ENCODE assay signal across 11 cellular contexts in the genomic region with DNA sequence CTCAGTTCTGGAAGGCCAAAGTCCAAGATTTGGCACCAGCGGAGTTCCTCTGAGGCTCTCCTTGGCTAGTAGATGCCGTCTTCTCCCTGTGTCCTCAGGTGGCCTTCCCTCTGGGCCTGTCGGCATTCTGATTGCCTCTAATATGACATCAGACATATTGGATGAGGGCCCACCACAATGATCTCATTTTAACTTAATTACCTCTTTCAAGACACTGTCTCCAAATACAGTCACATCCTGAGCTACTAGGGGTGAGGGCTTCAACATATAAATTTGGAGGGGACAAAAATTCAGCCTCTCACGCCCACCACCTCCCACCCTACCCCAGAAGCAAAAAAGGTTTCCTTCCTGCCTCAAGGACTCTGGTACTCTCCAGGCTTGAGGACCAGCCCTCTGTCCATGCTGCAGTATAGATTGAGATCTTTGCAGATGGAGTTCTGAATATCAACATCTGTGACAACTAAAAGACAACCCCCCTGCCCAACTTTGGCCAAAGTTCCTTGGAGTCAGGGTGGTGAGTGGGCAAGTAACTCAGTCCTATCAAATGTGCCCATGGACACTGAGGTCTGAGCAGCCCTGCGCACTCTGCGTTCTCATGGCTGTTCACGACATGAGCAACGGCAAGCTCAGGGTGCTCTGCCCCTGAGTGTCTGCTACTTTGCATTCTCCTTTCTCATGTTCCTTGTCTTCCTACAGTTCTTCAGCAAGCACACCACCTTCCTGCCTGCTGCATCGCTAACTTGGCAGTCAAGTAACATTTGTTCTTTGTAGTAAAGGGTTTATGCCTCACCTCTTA. TPM values are rescaled to one million over a fixed set of nuclear protein-coding genes. Genes with fewer than 3 reads are reported as not detected.
A peak's percentile ranks its signal among the peaks of the same experiment; 100 is the strongest.
DNase-seq lines count a peak whose midpoint lies in the region; ATAC-seq and TF ChIP-seq lines count a peak whose summit lies in the region.
"Had no signal": no experiment of that assay in that cellular context is flagged by ENCODE, and none has a peak within 500 bp of the region (broad histone marks: within the 10 kb centered on the region; RNA-seq: fewer than 3 reads in every experiment).

No MANE protein-coding gene starts in this region.

- WGBS in adipose tissue, 3 donors = 54 to 73% (median 64%) methylated on average over 9 of the region's 9 CpGs
- WGBS in spleen, 5 donors = 72 to 86% (median 74%) methylated on average over 9 of the region's 9 CpGs

- H3K4me1 Mint-ChIP-seq in activated T-cell treated with anti-CD3 and anti-CD28 coated beads, Interleukin-2, amount 50 U/mL, for 24 hours (ENCODE audit: low read depth) = peaks cover 7% of the 10 kb centered on the region
- H3K4me1 Mint-ChIP-seq in stimulated activated naive CD8-positive, alpha-beta T cell treated with anti-CD3 and anti-CD28 coated beads, Interleukin-15, amount 100 ng/mL, for 72 hours = peaks cover 23% of the 10 kb centered on the region

- peak overlapping the region; percentile 1 for H3K27ac ChIP-seq in adipose tissue (ENCODE audit: low read depth, low read length)
- H3K27ac ChIP-seq in spleen = peak overlapping the region in 7 of 8 donors; percentile 63 to 80 (median 79)

- no peaks in the 10 kb centered on the region for H3K9me3 ChIP-seq in spleen

- H3K27me3 Mint-ChIP-seq in activated T-cell treated with anti-CD3 and anti-CD28 coated beads, Interleukin-2, amount 50 U/mL, for 24 hours = peaks cover 11% of the 10 kb centered on the region
- H3K27me3 Mint-ChIP-seq in stimulated activated naive CD8-positive, alpha-beta T cell treated with anti-CD3 and anti-CD28 coated beads, Interleukin-15, amount 100 ng/mL, for 72 hours = peaks cover 11% of the 10 kb centered on the region

- peaks cover 0 to 10% (median 0%) of the 10 kb centered on the region in 6 donors for H3K36me3 ChIP-seq in spleen

- DNase-seq in EH (ENCODE audit: low read depth) (peak; percentile 5), kidney tubule cell (ENCODE audit: low spot score) (peak; percentile 52), spleen (no peak), NCI-H345 treated with DMSO at 0.1 percent for 48 hours (lab: John Stamatoyannopoulos, UW; ENCODE audit: unreplicated experiment) (no peak), hippocampal formation (lab: John Stamatoyannopoulos, UW) (no peak)
- no peak for DNase-seq in activated T-cell treated with anti-CD3 and anti-CD28 coated beads, Interleukin-2, amount 50 U/mL, for 24 hours
- no peak for DNase-seq in stimulated activated naive CD8-positive, alpha-beta T cell treated with anti-CD3 and anti-CD28 coated beads, Interleukin-15, amount 100 ng/mL, for 72 hours
- DNase-seq: activated gamma-delta T cell had no signal

- TF ChIP-seq POLR2A in spleen (IDR thresholded peaks at IDR 0.05) = no peak

- no peak for TF ChIP-seq CTCF in spleen (IDR thresholded peaks at IDR 0.05 in 8 of 11, conservative IDR thresholded peaks at IDR 0.05 in 3 of 11)

- no peaks in the 10 kb centered on the region for H3K9me3 Mint-ChIP-seq in activated T-cell treated with anti-CD3 and anti-CD28 coated beads, Interleukin-2, amount 50 U/mL, for 24 hours
- H3K9me3 Mint-ChIP-seq in stimulated activated naive CD8-positive, alpha-beta T cell treated with anti-CD3 and anti-CD28 coated beads, Interleukin-15, amount 100 ng/mL, for 72 hours = no peaks in the 10 kb centered on the region

- no peak for ATAC-seq in stimulated activated naive CD8-positive, alpha-beta T cell treated with anti-CD3 and anti-CD28 coated beads, Interleukin-15, amount 100 ng/mL, for 72 hours

- H3K4me3 Mint-ChIP-seq in activated T-cell treated with anti-CD3 and anti-CD28 coated beads, Interleukin-2, amount 50 U/mL, for 24 hours = no peak overlapping the region
- H3K4me3 Mint-ChIP-seq in stimulated activated naive CD8-positive, alpha-beta T cell treated with anti-CD3 and anti-CD28 coated beads, Interleukin-15, amount 100 ng/mL, for 72 hours = no peak overlapping the region

- H3K4me3 ChIP-seq in spleen = no peak overlapping the region
- H3K4me3 ChIP-seq: GM12878 had no signal

- H3K27ac Mint-ChIP-seq in activated T-cell treated with anti-CD3 and anti-CD28 coated beads, Interleukin-2, amount 50 U/mL, for 24 hours = no peak overlapping the region
- no peak overlapping the region for H3K27ac Mint-ChIP-seq in stimulated activated naive CD8-positive, alpha-beta T cell treated with anti-CD3 and anti-CD28 coated beads, Interleukin-15, amount 100 ng/mL, for 72 hours

- intact Hi-C loops in spleen (cut with DNase I; ENCODE audit: low total_unique reads) = loop anchor here (5.0 kb wide), 1 partner anchor 89 kb away; no protein-coding TSS in a partner anchor

- peaks cover 0 to 12% (median 0%) of the 10 kb centered on the region in 7 donors for H3K27me3 ChIP-seq in spleen (replicated peaks in 1 of 7)

- peaks cover 19 to 56% (median 39%) of the 10 kb centered on the region in 6 donors for H3K4me1 ChIP-seq in spleen

- H3K36me3 Mint-ChIP-seq in activated T-cell treated with anti-CD3 and anti-CD28 coated beads, Interleukin-2, amount 50 U/mL, for 24 hours (ENCODE audit: low read depth) = no peaks in the 10 kb centered on the region

RNA-seq across cellular contexts. Expression of gene TMEM176B, which starts 11.5 kb away (rescaled TPM):
- polyA plus RNA-seq in adipose tissue = 10 to 100 TPM in 2 of 3 donors, 1 to 10 TPM in 1; 9.1 to 56.5 (median 43.7) TPM
- total RNA-seq in spleen = 100 to 1,000 TPM in 3 of 7 donors, 10 to 100 TPM in 4; 56.1 to 107 (median 75.5) TPM
- polyA plus RNA-seq in spleen = 100 to 1,000 TPM in 1 of 3 donors, 10 to 100 TPM in 2; 70.0 to 101 (median 88.9) TPM
- total RNA-seq: lung microvascular endothelial cell had no signal

RNA-seq across cellular contexts. Expression of gene TMEM176A, which starts 11.9 kb away (rescaled TPM):
- polyA plus RNA-seq in adipose tissue = 10 to 100 TPM in 2 of 3 donors, 1 to 10 TPM in 1; 5.8 to 60.4 (median 36.7) TPM
- 10 to 100 TPM; 28.6 to 84.6 (median 57.1) TPM for total RNA-seq in spleen
- polyA plus RNA-seq in spleen = 10 to 100 TPM; 52.5 to 77.9 (median 62.9) TPM
- total RNA-seq: GM12878, lung microvascular endothelial cell had no signal
- polyA plus RNA-seq: GM12878 had no signal

RNA-seq across cellular contexts. Expression of gene GIMAP5, which starts 51.5 kb away (rescaled TPM):
- 10 to 100 TPM in 2 of 3 donors, 1 to 10 TPM in 1; 7.2 to 42.8 (median 40.2) TPM for polyA plus RNA-seq in adipose tissue
- 100 to 1,000 TPM in 3 of 7 donors, 10 to 100 TPM in 4; 34.0 to 183 (median 90.6) TPM for total RNA-seq in spleen
- polyA plus RNA-seq in spleen = 100 to 1,000 TPM in 1 of 3 donors, 10 to 100 TPM in 2; 70.2 to 114 (median 75.9) TPM

Comparison
In these comparisons a context has a peak if more than half of its experiments do, and no peak if none do; other contexts are left out.
1. DNase-seq: peak in EH (single experiment) and kidney tubule cell (single experiment); none in spleen (single experiment), activated T-cell treated with anti-CD3 and anti-CD28 coated beads, Interleukin-2, amount 50 U/mL, for 24 hours (single experiment), stimulated activated naive CD8-positive, alpha-beta T cell treated with anti-CD3 and anti-CD28 coated beads, Interleukin-15, amount 100 ng/mL, for 72 hours (0 of 2), NCI-H345 treated with DMSO at 0.1 percent for 48 hours (single experiment) and hippocampal formation (0 of 2).